20 cellular contexts compared by ENCODE assay signal in genomic region chr5:15521349-15521937, GRCh38. TPM values are rescaled to one million over a fixed set of nuclear protein-coding genes. Genes with fewer than 3 reads are reported as not detected.
DNase-seq lines count a peak whose midpoint lies in the region; TF ChIP-seq lines count a peak whose summit lies in the region.
"Had no signal": no experiment of that assay in that cellular context is flagged by ENCODE, and none has a peak within 500 bp of the region (broad histone marks: within the 10 kb centered on the region; RNA-seq: fewer than 3 reads in every experiment).

No MANE protein-coding gene starts in this region.

- H3K27ac Mint-ChIP-seq in nephron, result peak overlapping the region; percentile 2 to 37 (median 5)
- H3K27ac Mint-ChIP-seq: activated CD4-positive, alpha-beta memory T cell treated with anti-CD3 and anti-CD28 coated beads, Interleukin-2, amount 10 ng/mL, durations not matched to agents 7 days and 5 days; activated naive CD4-positive, alpha-beta T cell treated with anti-CD3 and anti-CD28 coated beads for 36 hours; activated T-cell treated with anti-CD3 and anti-CD28 coated beads, Interleukin-2, amount 50 U/mL, for 24 hours had no signal

- H3K4me3 ChIP-seq in esophagus muscularis mucosa (no peak overlapping the region), mammary epithelial cell (replicated peaks in 1 of 3; ENCODE audit: insufficient read depth in 1 of 3, low read depth in 2 of 3, low read length in 3 of 3) (no peak overlapping the region)
- H3K4me3 ChIP-seq: BLaER1 treated with 17β-estradiol and CSF1 and Interleukin-3, amounts not matched to agents 10 nM and 100 nM; mucosa of descending colon had no signal

- CTCF ChIA-PET in mammary epithelial cell (lab: Charles Lee; ENCODE audit: low non-redundant PET), result no interaction called here

- intact Hi-C loops in esophagus muscularis mucosa (cut with DNase I), result no loop called here
- intact Hi-C loops in mammary epithelial cell (cut with micrococcal nuclease), result no loop called here

- in situ Hi-C loops in mammary epithelial cell (cut with MboI; ENCODE audit: low sequenced_read_pairs in 2 of 2), result no loop called here

- no peak overlapping the region for H2AFZ ChIP-seq in mammary epithelial cell (ENCODE audit: low read depth, low read length)

- H3K36me3 ChIP-seq in esophagus muscularis mucosa (no peaks in the 10 kb centered on the region), mammary epithelial cell (ENCODE audit: insufficient read depth, low read length) (no peaks in the 10 kb centered on the region)
- H3K36me3 ChIP-seq: BLaER1 treated with 17β-estradiol and CSF1 and Interleukin-3, amounts not matched to agents 10 nM and 100 nM had no signal

- peaks cover 33% of the 10 kb centered on the region for H3K36me3 Mint-ChIP-seq in nephron (ENCODE audit: low read depth)

- no peaks in the 10 kb centered on the region for H3K27me3 ChIP-seq in esophagus muscularis mucosa
- no peaks in the 10 kb centered on the region for H3K27me3 ChIP-seq in mammary epithelial cell (ENCODE audit: insufficient read depth, low read length)
- H3K27me3 ChIP-seq: BLaER1 treated with 17β-estradiol and CSF1 and Interleukin-3, amounts not matched to agents 10 nM and 100 nM had no signal

- no peak overlapping the region for H3K27ac ChIP-seq in esophagus muscularis mucosa (replicated peaks in 1 of 4)
- H3K27ac ChIP-seq in mammary epithelial cell (ENCODE audit: insufficient read depth, low read depth, low read length), result no peak overlapping the region
- H3K27ac ChIP-seq: BLaER1 treated with 17β-estradiol and CSF1 and Interleukin-3, amounts not matched to agents 10 nM and 100 nM had no signal

- H3K4me2 ChIP-seq in mammary epithelial cell (ENCODE audit: insufficient read depth, low read depth, low read length), result no peak overlapping the region
- H3K4me2 ChIP-seq: BLaER1 treated with 17β-estradiol and CSF1 and Interleukin-3, amounts not matched to agents 10 nM and 100 nM had no signal

- no peak for TF ChIP-seq EP300 in esophagus muscularis mucosa (IDR thresholded peaks at IDR 0.05)

- WGBS in esophagus muscularis mucosa, result 42% methylated on average over 7 of the region's 7 CpGs
- WGBS in mammary epithelial cell (ENCODE audit: low coverage, missing lambda C conversion rate), result 36% methylated on average over 7 of the region's 7 CpGs

- H3K9me3 ChIP-seq in esophagus muscularis mucosa (no peaks in the 10 kb centered on the region), mammary epithelial cell (replicated peaks; ENCODE audit: insufficient read depth, low read length) (peaks cover 15% of the 10 kb centered on the region)
- H3K9me3 ChIP-seq: mucosa of descending colon had no signal

- peak overlapping the region in 1 of 3 experiments; percentile 12 for H3K4me3 Mint-ChIP-seq in nephron
- H3K4me3 Mint-ChIP-seq: activated CD4-positive, alpha-beta memory T cell treated with anti-CD3 and anti-CD28 coated beads, Interleukin-2, amount 10 ng/mL, durations not matched to agents 7 days and 5 days; activated naive CD4-positive, alpha-beta T cell treated with anti-CD3 and anti-CD28 coated beads for 36 hours; activated T-cell treated with anti-CD3 and anti-CD28 coated beads, Interleukin-2, amount 50 U/mL, for 24 hours; neural crest cell had no signal

- H3K4me1 Mint-ChIP-seq in nephron, result peaks cover 47% of the 10 kb centered on the region
- H3K4me1 Mint-ChIP-seq: activated CD4-positive, alpha-beta memory T cell treated with anti-CD3 and anti-CD28 coated beads, Interleukin-2, amount 10 ng/mL, durations not matched to agents 7 days and 5 days had no signal

- no peaks in the 10 kb centered on the region for H4K20me1 ChIP-seq in mammary epithelial cell (ENCODE audit: insufficient read depth, low read length)
- H4K20me1 ChIP-seq: BLaER1 treated with 17β-estradiol and CSF1 and Interleukin-3, amounts not matched to agents 10 nM and 100 nM had no signal

- TF ChIP-seq CTCF in esophagus muscularis mucosa (IDR thresholded peaks at IDR 0.05) (no peak), nephron (IDR thresholded peaks at IDR 0.05; ENCODE audit: unreplicated experiment in 3 of 3) (no peak), mammary epithelial cell (conservative IDR thresholded peaks at IDR 0.05 in 1 of 2, IDR thresholded peaks at IDR 0.05 in 1 of 2; ENCODE audit: extremely low read depth in 1 of 2, insufficient read depth in 1 of 2, low read depth in 1 of 2, low read length in 2 of 2) (no peak)

- H3K4me1 ChIP-seq in esophagus muscularis mucosa (peaks cover 10 to 49% (median 23%) of the 10 kb centered on the region in 4 donors), mammary epithelial cell (ENCODE audit: insufficient read depth, low read length) (no peaks in the 10 kb centered on the region)

- no peak for TF ChIP-seq POLR2A in esophagus muscularis mucosa (IDR thresholded peaks at IDR 0.05; ENCODE audit: low read depth)

- BruUV-seq in mammary epithelial cell (replicated peaks; lab: Mats Ljungman, UMichigan), result no TSS peak

- H3K9ac ChIP-seq in mammary epithelial cell (ENCODE audit: insufficient read depth, low read length), result no peak overlapping the region
- H3K9ac ChIP-seq: BLaER1 treated with 17β-estradiol and CSF1 and Interleukin-3, amounts not matched to agents 10 nM and 100 nM had no signal

- no peaks in the 10 kb centered on the region for H3K79me2 ChIP-seq in mammary epithelial cell (ENCODE audit: insufficient read depth, low read length)

- peaks cover 3% of the 10 kb centered on the region for H3K27me3 Mint-ChIP-seq in nephron (ENCODE audit: low read depth)
- H3K27me3 Mint-ChIP-seq: activated CD4-positive, alpha-beta memory T cell treated with anti-CD3 and anti-CD28 coated beads, Interleukin-2, amount 10 ng/mL, durations not matched to agents 7 days and 5 days; activated T-cell treated with anti-CD3 and anti-CD28 coated beads, Interleukin-2, amount 50 U/mL, for 24 hours had no signal

- dilution Hi-C loops in mammary epithelial cell (cut with HindIII; ENCODE audit: low sequenced_read_pairs), result no loop called here

- DNase-seq in EL (peak; percentile 19), OCI-M1 (lab: John Stamatoyannopoulos, UW) (peak; percentile 13), esophagus muscularis mucosa (ENCODE audit: extremely low spot score) (peak; percentile 24), mammary epithelial cell (no peak), HT-29 (ENCODE audit: low spot score) (no peak), NCI-H2171 (lab: John Stamatoyannopoulos, UW) (no peak), HUDEP-2 (lab: John Stamatoyannopoulos, UW; ENCODE audit: unreplicated experiment in 76 of 76) (no peak)
- DNase-seq: activated CD4-positive, alpha-beta memory T cell treated with anti-CD3 and anti-CD28 coated beads, Interleukin-2, amount 10 ng/mL, durations not matched to agents 7 days and 5 days; activated naive CD4-positive, alpha-beta T cell treated with anti-CD3 and anti-CD28 coated beads for 36 hours; activated T-cell treated with anti-CD3 and anti-CD28 coated beads, Interleukin-2, amount 50 U/mL, for 24 hours; anterior cingulate cortex; cerebellar nuclear complex; effector CD8-positive, alpha-beta T cell; head of caudate nucleus; KBM-7; mucosa of descending colon; NCI-H2029 had no signal

- H3K9me3 Mint-ChIP-seq in nephron, result no peaks in the 10 kb centered on the region

RNA-seq across cellular contexts. Expression of gene FBXL7, which starts 21.5 kb away (rescaled TPM):
- total RNA-seq in esophagus muscularis mucosa, result 10 to 100 TPM; 25.7 to 37.7 (median 27.6) TPM
- total RNA-seq in mammary epithelial cell, result 1 to 10 TPM; 1.0 to 2.4 TPM
- 0.01 TPM for polyA plus RNA-seq in mammary epithelial cell
- polyA minus RNA-seq in mammary epithelial cell, result not detected
- total RNA-seq in HT-29 (2014; rRNA removed; shearing (Covaris generic)), result not detected in 2 replicates
- total RNA-seq: activated CD4-positive, alpha-beta memory T cell treated with anti-CD3 and anti-CD28 coated beads, Interleukin-2, amount 10 ng/mL, durations not matched to agents 7 days and 5 days; activated naive CD4-positive, alpha-beta T cell treated with anti-CD3 and anti-CD28 coated beads for 36 hours had no signal

Comparison
In these comparisons a context has a peak if more than half of its experiments do, and no peak if none do; other contexts are left out.
1. DNase-seq: peak in EL (single experiment), OCI-M1 (single experiment) and esophagus muscularis mucosa (single experiment); none in mammary epithelial cell (single experiment), HT-29 (single experiment), NCI-H2171 (single experiment) and HUDEP-2 (0 of 76).
2. RNA of gene FBXL7, which starts 21.5 kb away (total RNA-seq): 25.7 to 37.7 TPM in esophagus muscularis mucosa; 1.0 to 2.4 TPM in mammary epithelial cell and not detected in HT-29; every median in the first group is over 4 times any median in the second.